ENCODE assay signal across 1 cellular context in the genomic region with DNA sequence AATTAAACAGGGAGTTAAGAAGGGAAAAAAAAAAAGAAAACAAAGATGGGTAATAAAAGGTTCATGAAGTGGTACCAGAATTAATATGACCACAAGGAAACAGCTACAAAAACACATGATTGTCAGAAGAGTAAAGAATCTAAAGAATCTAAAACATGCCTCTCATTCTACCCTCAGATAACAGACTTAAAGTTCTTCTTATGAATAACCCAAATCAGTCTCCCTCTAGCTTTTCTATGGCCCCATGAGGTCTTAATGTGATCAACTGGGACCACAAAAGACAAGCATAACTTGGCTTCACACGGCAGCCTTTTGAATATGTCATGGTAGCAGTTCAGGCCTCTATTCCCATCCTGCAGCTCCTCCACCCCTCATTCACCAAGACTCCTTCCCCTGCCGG.
TF ChIP-seq lines count a peak whose summit lies in the region.

No MANE protein-coding gene starts in this region.

TF ChIP-seq in IMR-90, 13 proteins besides CTCF, POLR2A, EP300 and RAD21 (continued from another document):
- no peak for TF ChIP-seq RFX5 (IDR thresholded peaks at IDR 0.05; ENCODE audit: low read depth, low read length)
- TF ChIP-seq, protein P1, sequence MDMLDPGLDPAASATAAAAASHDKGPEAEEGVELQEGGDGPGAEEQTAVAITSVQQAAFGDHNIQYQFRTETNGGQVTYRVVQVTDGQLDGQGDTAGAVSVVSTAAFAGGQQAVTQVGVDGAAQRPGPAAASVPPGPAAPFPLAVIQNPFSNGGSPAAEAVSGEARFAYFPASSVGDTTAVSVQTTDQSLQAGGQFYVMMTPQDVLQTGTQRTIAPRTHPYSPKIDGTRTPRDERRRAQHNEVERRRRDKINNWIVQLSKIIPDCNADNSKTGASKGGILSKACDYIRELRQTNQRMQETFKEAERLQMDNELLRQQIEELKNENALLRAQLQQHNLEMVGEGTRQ (IDR thresholded peaks at IDR 0.05; ENCODE audit: low read depth, low read length), result no peak
- TF ChIP-seq CEBPB (IDR thresholded peaks at IDR 0.05; ENCODE audit: low read depth, low read length), result no peak
- no peak for TF ChIP-seq RCOR1 (IDR thresholded peaks at IDR 0.05; ENCODE audit: insufficient replicate concordance, low read length)
- no peak for TF ChIP-seq FOS (IDR thresholded peaks at IDR 0.05; ENCODE audit: low read depth, low read length)
- no peak for TF ChIP-seq MXI1 (IDR thresholded peaks at IDR 0.05; ENCODE audit: borderline replicate concordance, low read depth, low read length)
- TF ChIP-seq, protein P2, sequence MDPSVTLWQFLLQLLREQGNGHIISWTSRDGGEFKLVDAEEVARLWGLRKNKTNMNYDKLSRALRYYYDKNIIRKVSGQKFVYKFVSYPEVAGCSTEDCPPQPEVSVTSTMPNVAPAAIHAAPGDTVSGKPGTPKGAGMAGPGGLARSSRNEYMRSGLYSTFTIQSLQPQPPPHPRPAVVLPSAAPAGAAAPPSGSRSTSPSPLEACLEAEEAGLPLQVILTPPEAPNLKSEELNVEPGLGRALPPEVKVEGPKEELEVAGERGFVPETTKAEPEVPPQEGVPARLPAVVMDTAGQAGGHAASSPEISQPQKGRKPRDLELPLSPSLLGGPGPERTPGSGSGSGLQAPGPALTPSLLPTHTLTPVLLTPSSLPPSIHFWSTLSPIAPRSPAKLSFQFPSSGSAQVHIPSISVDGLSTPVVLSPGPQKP (IDR thresholded peaks at IDR 0.05; ENCODE audit: borderline replicate concordance, low read depth, low read length), result no peak
- TF ChIP-seq MAZ (IDR thresholded peaks at IDR 0.05; ENCODE audit: borderline replicate concordance, low read depth, low read length), result no peak
